ENCODE assay signal across 8 cellular contexts in genomic region chr7:144127714-144128334, GRCh38. TPM values are rescaled to one million over a fixed set of nuclear protein-coding genes. Genes with fewer than 3 reads are reported as not detected.
DNase-seq lines count a peak whose midpoint lies in the region; ATAC-seq, FAIRE-seq and TF ChIP-seq lines count a peak whose summit lies in the region.

No MANE protein-coding gene starts in this region.

- H3K27ac ChIP-seq in kidney (ENCODE audit: low read depth in 2 of 2, low read length in 2 of 2), result no peak overlapping the region

- no peaks in the 10 kb centered on the region for H3K4me1 ChIP-seq in kidney (ENCODE audit: control insufficient read depth in 1 of 2, insufficient read depth in 1 of 2, low read depth in 1 of 2, low read length in 2 of 2)

- no peak overlapping the region for H3K9ac ChIP-seq in kidney (ENCODE audit: low read length in 2 of 2)

- intact Hi-C loops in kidney (cut with DNase I), result no loop called here

- DNase-seq in AG20443 (ENCODE audit: low spot score) (peak; percentile 88), NCI-H2171 (lab: John Stamatoyannopoulos, UW) (peak; percentile 69), bronchial epithelial cell (ENCODE audit: low read depth) (peak; percentile 73), kidney (peak; percentile 92)
- peak; percentile 65 to 91 (median 82) for DNase-seq in activated CD4-positive, CD25-positive, alpha-beta regulatory T cell (lab: John Stamatoyannopoulos, UW)
- peak; percentile 95 to 96 for DNase-seq in stimulated activated CD4-positive, alpha-beta T cell treated with anti-CD3 and anti-CD28 coated beads, Interleukin-2, amount 100 ng/mL, for 48 hours

- no peaks in the 10 kb centered on the region for H3K36me3 ChIP-seq in bronchial epithelial cell (ENCODE audit: control insufficient read depth, insufficient read depth, low read length)
- H3K36me3 ChIP-seq in kidney (ENCODE audit: control insufficient read depth in 1 of 2, insufficient read depth in 2 of 2, low read length in 2 of 2), result no peaks in the 10 kb centered on the region

- no peaks in the 10 kb centered on the region for H3K9me3 ChIP-seq in kidney (ENCODE audit: control insufficient read depth in 1 of 2, low read length in 2 of 2)

- TF ChIP-seq CTCF in bronchial epithelial cell (IDR thresholded peaks at IDR 0.05; ENCODE audit: insufficient read depth, low read length, severe bottlenecking) (peak; percentile 90), kidney (IDR thresholded peaks at IDR 0.05; ENCODE audit: borderline replicate concordance, extremely low read depth, insufficient read depth) (peak; percentile 84)

- H3K4me3 ChIP-seq in bronchial epithelial cell (ENCODE audit: low read depth, low read length) (no peak overlapping the region), kidney (ENCODE audit: low read length in 2 of 2) (no peak overlapping the region)

- no peaks in the 10 kb centered on the region for H3K27me3 ChIP-seq in bronchial epithelial cell (ENCODE audit: control insufficient read depth, insufficient read depth, low read length)

- ATAC-seq in GM18909 (IDR thresholded peaks at IDR 0.05; ENCODE audit: poor library complexity, unreplicated experiment), result peak; percentile 100
- ATAC-seq in HG03108 (IDR thresholded peaks at IDR 0.05; ENCODE audit: unreplicated experiment), result peak; percentile 99

- FAIRE-seq in bronchial epithelial cell (lab: Jason Lieb, UNC), result no peak
- peak; percentile 67 for FAIRE-seq in kidney (lab: Jason Lieb, UNC)

RNA-seq across cellular contexts. Expression of gene OR2A14, which starts 4.8 kb away (rescaled TPM):
- total RNA-seq in bronchial epithelial cell (not detected in 2 replicates), kidney (not detected)
- polyA plus RNA-seq in kidney (ENCODE audit: insufficient read depth, low read depth, low replicate concordance), result not detected

RNA-seq across cellular contexts. Expression of gene OR2A2, which starts 18.4 kb away (rescaled TPM):
- total RNA-seq in bronchial epithelial cell, result not detected in 2 replicates
- not detected for total RNA-seq in kidney
- polyA plus RNA-seq in kidney (ENCODE audit: insufficient read depth, low read depth, low replicate concordance), result not detected

RNA-seq across cellular contexts. Expression of gene OR2A12, which starts 41.7 kb away (rescaled TPM):
- total RNA-seq in bronchial epithelial cell, result not detected in 2 replicates
- total RNA-seq in kidney, result not detected
- polyA plus RNA-seq in kidney (ENCODE audit: insufficient read depth, low read depth, low replicate concordance), result not detected

RNA-seq across cellular contexts. Expression of gene CTAGE4, which starts 55.4 kb away (rescaled TPM):
- total RNA-seq in bronchial epithelial cell, result 0.53 and 2.2 TPM in 2 replicates
- total RNA-seq in kidney, result 4.9 TPM
- polyA plus RNA-seq in kidney (ENCODE audit: insufficient read depth, low read depth, low replicate concordance), result 4.2 TPM

RNA-seq across cellular contexts. Expression of gene OR2A25, which starts 58.2 kb away (rescaled TPM):
- total RNA-seq in bronchial epithelial cell (not detected in 2 replicates), kidney (not detected)
- not detected for polyA plus RNA-seq in kidney (ENCODE audit: insufficient read depth, low read depth, low replicate concordance)
